8 cellular contexts compared by ENCODE assay signal in the genomic region with DNA sequence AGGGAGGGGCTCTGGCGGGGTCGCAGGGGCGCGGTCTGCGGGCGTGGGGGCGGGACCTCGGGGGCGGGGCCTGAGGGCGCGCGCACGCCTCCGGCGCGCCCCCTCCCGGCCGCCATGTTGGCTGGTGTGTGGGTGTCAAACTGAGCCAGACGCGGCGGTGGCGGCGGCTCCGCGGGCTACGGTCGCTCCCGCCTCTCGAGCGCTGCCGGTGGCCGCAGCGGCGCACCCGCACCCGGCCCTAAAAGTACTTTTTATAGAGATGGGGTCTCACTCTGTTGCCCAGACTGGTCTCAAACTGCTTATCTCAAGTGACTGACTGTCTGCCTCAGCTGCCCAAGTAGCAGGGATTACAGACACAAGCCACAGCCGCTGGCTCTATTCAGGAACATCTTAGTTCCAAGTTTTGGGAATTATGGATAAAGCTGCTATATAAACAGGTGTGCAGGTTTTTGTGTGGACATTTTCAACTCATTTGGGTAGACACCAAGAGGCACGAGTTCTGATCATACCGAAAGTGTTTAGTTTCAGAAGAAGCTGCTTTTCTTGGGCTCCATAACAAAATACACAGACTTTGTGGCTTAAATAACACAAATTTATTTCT. TPM values are rescaled to one million over a fixed set of nuclear protein-coding genes. Genes with fewer than 3 reads are reported as not detected.
A peak's percentile ranks its signal among the peaks of the same experiment; 100 is the strongest.
DNase-seq lines count a peak whose midpoint lies in the region; ATAC-seq, FAIRE-seq and TF ChIP-seq lines count a peak whose summit lies in the region.
"Not testable (repeated sequence)": the region's sequence is repeated elsewhere in the genome, so short reads cannot be mapped to it uniquely, and the experiment has no call there.

No MANE protein-coding gene starts in this region.

- TF ChIP-seq RAD21 in K562 (CRISPR knock-in tag; conservative IDR thresholded peaks at IDR 0.05 in 1 of 2, IDR thresholded peaks at IDR 0.05 in 1 of 2) = peak in 1 of 2 experiments; percentile 50; a peak in 2 of 4 replicates

- CTCF ChIA-PET in K562 (lab: Yijun Ruan, JAX; ENCODE audit: low intra/inter-chr PET ratio) = not testable (repeated sequence)

- peak overlapping the region; percentile 74 for H3K9ac ChIP-seq in GM23248
- H3K9ac ChIP-seq in K562 (ENCODE audit: insufficient read depth in 1 of 2, low read depth in 2 of 2, low read length in 2 of 2) = not testable (repeated sequence)

- not testable (repeated sequence) for BruUV-seq in K562 (replicated peaks; lab: Mats Ljungman, UMichigan)

- H3K4me3 ChIP-seq in GM23248 (peak overlapping the region; percentile 71), right cardiac atrium (ENCODE audit: low read length) (peak overlapping the region; percentile 40)
- H3K4me3 ChIP-seq in K562 = not testable (repeated sequence)

- peak; percentile 65 to 67 for ATAC-seq in activated CD4-positive, CD25-positive, alpha-beta regulatory T cell treated with anti-CD3 and anti-CD28 coated beads, Interleukin-2, amount 50 U/mL, for 24 hours
- peak; percentile 93 for ATAC-seq in K562
- ATAC-seq in right cardiac atrium = peak; percentile 97

- TF ChIP-seq EP300 in K562 (IDR thresholded peaks at IDR 0.05; ENCODE audit: low read length) = not testable (repeated sequence)

- POLR2A ChIA-PET in K562 (lab: Yijun Ruan, JAX) = not testable (repeated sequence)

- TF ChIP-seq CTCF in GM12872 (IDR thresholded peaks at IDR 0.05; ENCODE audit: insufficient read depth, low read depth, low read length) = peak; percentile 27; the same call in 1 of the 3 replicates
- peak; percentile 20 to 62 (median 26); a peak in 3 of 6 replicates for TF ChIP-seq CTCF in K562 (IDR thresholded peaks at IDR 0.05 in 2 of 3, conservative IDR thresholded peaks at IDR 0.05 in 1 of 3; ENCODE audit: insufficient read depth in 2 of 3, low read depth in 1 of 3, low read length in 3 of 3)

- H3K9me2 ChIP-seq in GM23248 (ENCODE audit: insufficient read depth) = not testable (repeated sequence)

- H4K20me1 ChIP-seq in GM23248 (ENCODE audit: insufficient read depth); K562 (replicated peaks; ENCODE audit: control insufficient read depth, insufficient read depth, low read length): not testable (repeated sequence)

- H3K27ac ChIP-seq in GM23248 = peak overlapping the region; percentile 62
- peak overlapping the region; percentile 49; the same call in 1 of the 3 replicates for H3K27ac ChIP-seq in K562 (ENCODE audit: extremely low read depth, low read depth, low read length)
- H3K27ac ChIP-seq in right cardiac atrium (ENCODE audit: low read length) = peak overlapping the region; percentile 81

- H3F3A ChIP-seq in GM23248 (ENCODE audit: insufficient read depth) = not testable (repeated sequence)

- H3K27me3 ChIP-seq in GM23248 (replicated peaks; ENCODE audit: insufficient read depth); K562 (ENCODE audit: control insufficient read depth in 2 of 2, insufficient read depth in 2 of 2, low read length in 2 of 2); right cardiac atrium (ENCODE audit: control insufficient read depth, insufficient read depth): not testable (repeated sequence)

- H3K36me3 ChIP-seq in GM23248 (ENCODE audit: low read depth); K562 (ENCODE audit: control insufficient read depth, insufficient read depth, low read length): not testable (repeated sequence)

- H3K9me3 ChIP-seq in GM23248 (ENCODE audit: low read depth); K562 (replicated peaks; ENCODE audit: control insufficient read depth, insufficient read depth, low read depth, low read length); right cardiac atrium (ENCODE audit: control insufficient read depth, low read length): not testable (repeated sequence)

- H2AFZ ChIP-seq in GM23248 = peak overlapping the region; percentile 75
- not testable (repeated sequence) for H2AFZ ChIP-seq in K562 (ENCODE audit: low read depth, low read length)

- not testable (repeated sequence) for TF ChIP-seq POLR2A in K562 (conservative IDR thresholded peaks at IDR 0.05)

- peak; percentile 98 for FAIRE-seq in HTR-8/SVneo (lab: Jason Lieb, UNC)
- not testable (repeated sequence) for FAIRE-seq in K562 (lab: Jason Lieb, UNC)

- H3K79me2 ChIP-seq in GM23248 (ENCODE audit: insufficient read depth); K562 (ENCODE audit: control insufficient read depth, insufficient read depth, low read length): not testable (repeated sequence)

- H3K4me2 ChIP-seq in GM23248 (ENCODE audit: unreplicated experiment) (peak overlapping the region; percentile 61), K562 (ENCODE audit: insufficient read depth, low read length) (peak overlapping the region; percentile 49; the same call in 1 of the 2 replicates)

- H3K4me1 ChIP-seq in GM23248 (ENCODE audit: insufficient read depth); K562 (replicated peaks in 1 of 2; ENCODE audit: control insufficient read depth in 2 of 2, insufficient read depth in 2 of 2, low read length in 2 of 2); right cardiac atrium (ENCODE audit: control insufficient read depth, insufficient read depth, low read length): not testable (repeated sequence)

- not testable (repeated sequence) for DNase-seq in GM23248; HTR-8/SVneo (ENCODE audit: insufficient read length, low spot score)
- peak in 1 of 4 experiments; percentile 54 for DNase-seq in K562 (ENCODE audit: extremely low read depth in 1 of 4, low spot score in 3 of 4)
- peak; percentile 76 to 93 (median 88) for DNase-seq in right cardiac atrium
- peak; percentile 51 for DNase-seq in pons (ENCODE audit: low spot score)
- peak; percentile 15 for DNase-seq in superior temporal gyrus (ENCODE audit: extremely low spot score)

- WGBS in GM23248 (ENCODE audit: low coverage in 1 of 2, low lambda C conversion rate in 2 of 2, missing lambda C conversion rate in 2 of 2), 2 experiments = 1% methylated on average over 26 to 39 of the region's 39 CpGs
- WGBS in K562 (ENCODE audit: insufficient coverage, low coverage, missing lambda C conversion rate) = 0% methylated on average over 3 of the region's 39 CpGs
- WGBS in right cardiac atrium = under 1% methylated on average over 39 of the region's 39 CpGs

- not testable (repeated sequence) for H3K9me1 ChIP-seq in K562 (ENCODE audit: control insufficient read depth, insufficient read depth, low read length)

- intact Hi-C loops in K562 (cut with micrococcal nuclease); right cardiac atrium (cut with DNase I): not testable (repeated sequence)

- in situ Hi-C loops in GM23248 (cut with MboI); K562 (cut with MboI): not testable (repeated sequence)

TF ChIP-seq in K562, 482 proteins besides CTCF, POLR2A, EP300 and RAD21:
- TF ChIP-seq POLR2G (IDR thresholded peaks at IDR 0.05; ENCODE audit: low read depth, low read length) (peak; percentile 61), L3MBTL2 (IDR thresholded peaks at IDR 0.05) (peak; percentile 43; the same call in 1 of the 2 replicates), CTBP1 (IDR thresholded peaks at IDR 0.05; ENCODE audit: borderline replicate concordance) (peak; percentile 35; the same call in 1 of the 2 replicates), NRF1 (conservative IDR thresholded peaks at IDR 0.05 in 1 of 2, IDR thresholded peaks at IDR 0.05 in 1 of 2) (peak; percentile 43 to 51; a peak in 2 of 4 replicates), CXXC5 (CRISPR knock-in tag; IDR thresholded peaks at IDR 0.05) (peak; percentile 11), ZNF121 (CRISPR knock-in tag; conservative IDR thresholded peaks at IDR 0.05) (peak; percentile 55), YY1 (IDR thresholded peaks at IDR 0.05; ENCODE audit: borderline replicate concordance in 1 of 3, control insufficient read depth in 1 of 3, extremely low read depth in 1 of 3, insufficient read depth in 3 of 3, insufficient read length in 1 of 3, insufficient replicate concordance in 2 of 3, low read depth in 1 of 3, low read length in 2 of 3) (peak in 2 of 3 experiments; percentile 66 to 71), SMAD4 (CRISPR knock-in tag; conservative IDR thresholded peaks at IDR 0.05) (peak; percentile 26)

RNA-seq across cellular contexts. Expression of gene GRAPL, which starts 16.2 kb away (rescaled TPM):
- total RNA-seq in GM23248 (2014; rRNA removed; shearing (Covaris generic)) = not detected in 2 replicates
- not detected in 2 replicates for polyA plus RNA-seq in GM23248 (2016; fragmentation: Nextera tagmentation; extraction: Ambion mirVana)
- 0.48 and 0.81 TPM in 2 replicates for total RNA-seq in K562 (2011; cell fraction: chromatin; rRNA removed; ENCODE audit: low replicate concordance)
- total RNA-seq in K562 (2011; cell fraction: nucleolus; rRNA removed) = not detected in 2 replicates
- total RNA-seq in K562 (2011; cell fraction: nucleoplasm; rRNA removed) = 0.37 TPM in 1 of 2 replicates, not detected in the other
- total RNA-seq in K562 (2014; rRNA removed) = not detected in 2 replicates
- total RNA-seq in K562 (2014; rRNA removed; fragmentation: Illumina TruSeq; extraction: Trizol) = not detected in 2 replicates
- total RNA-seq in K562 (2015; rRNA removed; fragmentation: Illumina TruSeq; extraction: Trizol) = not detected in 2 replicates
- total RNA-seq in K562 (2021) = 0.22 TPM in 1 of 2 replicates, not detected in the other
- 0.11 TPM in 1 of 2 replicates, not detected in the other for polyA plus RNA-seq in K562 (2011; rRNA removed)
- not detected in 2 replicates for polyA plus RNA-seq in K562 (2011; cell fraction: cytosol; rRNA removed)
- not detected in 2 replicates for polyA plus RNA-seq in K562 (2011; cell fraction: nucleus; rRNA removed)
- polyA plus RNA-seq in K562 (2012) = not detected in 2 replicates
- polyA plus RNA-seq in K562 (2014; fragmentation: Illumina TruSeq; extraction: Trizol) = not detected in 2 replicates
- not detected for polyA plus RNA-seq in K562 (2014; fragmentation: Nextera tagmentation; extraction: Ambion mirVana)
- not detected in 2 replicates for polyA plus RNA-seq in K562 (2014; rRNA removed)
- polyA minus RNA-seq in K562 (2011; rRNA and poly(A)+ RNA removed) = not detected in 2 replicates
- not detected in 2 replicates for polyA minus RNA-seq in K562 (2011; cell fraction: cytosol; rRNA and poly(A)+ RNA removed)
- not detected in 2 replicates for polyA minus RNA-seq in K562 (2011; cell fraction: nucleus; rRNA and poly(A)+ RNA removed)
- total RNA-seq in right cardiac atrium = 1 to 10 TPM in 3 of 4 donors, under 1 TPM in 1; 0.76 to 2.5 (median 1.5) TPM
- 1.1 TPM for polyA plus RNA-seq in right cardiac atrium
